ENCODE assay signal across 20 cellular contexts in genomic region chr17:15513058-15513858, GRCh38. TPM values are rescaled to one million over a fixed set of nuclear protein-coding genes. Genes with fewer than 3 reads are reported as not detected.
A peak's percentile ranks its signal among the peaks of the same experiment; 100 is the strongest.
DNase-seq lines count a peak whose midpoint lies in the region; ATAC-seq, FAIRE-seq and TF ChIP-seq lines count a peak whose summit lies in the region.
"Had no signal": no experiment of that assay in that cellular context is flagged by ENCODE, and none has a peak within 500 bp of the region (broad histone marks: within the 10 kb centered on the region; RNA-seq: fewer than 3 reads in every experiment).

No MANE protein-coding gene starts in this region.

- FAIRE-seq in frontal cortex (lab: Jason Lieb, UNC) = peak; percentile 51
- no peak for FAIRE-seq in urothelium cell line (lab: Jason Lieb, UNC)
- FAIRE-seq: A204.1, GM12878, TTC549 had no signal

- no peak for ATAC-seq in Right ventricle myocardium inferior
- ATAC-seq: GM12878; naive thymus-derived CD8-positive, alpha-beta T cell; stimulated activated naive B cell treated with anti-CD40 and anti-IgM and Interleukin-4, amounts not matched to agents 10 μg/mL and 1 μg/mL and 100 μg/mL, for 72 hours had no signal

- H3K27me3 ChIP-seq in right atrium auricular region = no peaks in the 10 kb centered on the region
- H3K27me3 ChIP-seq in vagina = no peaks in the 10 kb centered on the region

- peaks cover 0 to 5% of the 10 kb centered on the region in 2 donors for H3K4me1 ChIP-seq in right atrium auricular region
- peaks cover 30% of the 10 kb centered on the region for H3K4me1 ChIP-seq in vagina

- DNase-seq in right atrium auricular region (ENCODE audit: low spot score) = no peak
- no peak for DNase-seq in Right ventricle myocardium inferior (ENCODE audit: missing footprints)
- DNase-seq in frontal cortex (ENCODE audit: low spot score in 2 of 2) = no peak
- peak; percentile 71 for DNase-seq in putamen (ENCODE audit: low spot score)
- DNase-seq in vagina (ENCODE audit: extremely low spot score in 2 of 2) = peak in 1 of 2 donors; percentile 65
- DNase-seq in activated T-cell treated with anti-CD3 and anti-CD28 coated beads, Interleukin-2, amount 50 U/mL, for 48 hours = no peak
- no peak for DNase-seq in urothelium cell line (ENCODE audit: low spot score)
- DNase-seq in NCI-H446 treated with DMSO at 0.1 percent for 48 hours (lab: John Stamatoyannopoulos, UW) = no peak
- DNase-seq: activated CD8-positive, alpha-beta memory T cell treated with anti-CD3 and anti-CD28 coated beads, Interleukin-2, amount 50 U/mL, for 4 hours; DMS 273 treated with DMSO at 0.1 percent for 48 hours; H9; naive thymus-derived CD8-positive, alpha-beta T cell; NCI-H1048; NCI-H526; SHP77; stimulated activated CD4-positive, alpha-beta T cell treated with anti-CD3 and anti-CD28 coated beads, Interleukin-1b, Interleukin-23, amount 100 ng/mL, for 48 hours; stimulated activated naive B cell treated with anti-CD40 and anti-IgM and Interleukin-4, amounts not matched to agents 10 μg/mL and 1 μg/mL and 100 μg/mL, for 72 hours had no signal

- H3K36me3 ChIP-seq in right atrium auricular region (peaks cover 8% of the 10 kb centered on the region), vagina (peaks cover 0 to 10% of the 10 kb centered on the region in 2 donors)

- H3K4me3 ChIP-seq in right atrium auricular region (no peak overlapping the region), vagina (no peak overlapping the region)
- H3K4me3 ChIP-seq: GM12878 had no signal

- H3K27ac ChIP-seq in right atrium auricular region (peak overlapping the region; percentile 22 to 41), vagina (peak overlapping the region; percentile 89)

- H3K9me3 ChIP-seq in right atrium auricular region (no peaks in the 10 kb centered on the region), vagina (no peaks in the 10 kb centered on the region)

- TF ChIP-seq POLR2A in vagina (IDR thresholded peaks at IDR 0.05) = no peak

- intact Hi-C loops in Right ventricle myocardium inferior (cut with DNase I) = no loop called here
- intact Hi-C loops in vagina (cut with DNase I) = no loop called here

- TF ChIP-seq CTCF in right atrium auricular region (IDR thresholded peaks at IDR 0.05) (no peak), vagina (IDR thresholded peaks at IDR 0.05) (no peak)

RNA-seq across cellular contexts. Expression of gene CDRT4, which starts 45.8 kb away (rescaled TPM):
- total RNA-seq in right atrium auricular region (under 1 TPM in 1 of 2 donors, not detected in 1; 0.94 TPM), Right ventricle myocardium inferior (1.8 TPM), frontal cortex (6.9 TPM), vagina (4.2 TPM)

RNA-seq across cellular contexts. Expression of gene TVP23C, which starts 50.0 kb away (rescaled TPM):
- total RNA-seq in right atrium auricular region = 1 to 10 TPM; 3.3 to 5.3 TPM
- 4.1 TPM for total RNA-seq in Right ventricle myocardium inferior
- 47.7 TPM for total RNA-seq in frontal cortex
- 30.2 TPM for total RNA-seq in vagina
